Comparison of ENCODE assay signal across 14 cellular contexts in genomic region chr18:54378057-54378456, GRCh38. TPM values are rescaled to one million over a fixed set of nuclear protein-coding genes. Genes with fewer than 3 reads are reported as not detected.
DNase-seq lines count a peak whose midpoint lies in the region; ATAC-seq and FAIRE-seq lines count a peak whose summit lies in the region.
"Had no signal": no experiment of that assay in that cellular context is flagged by ENCODE, and none has a peak within 500 bp of the region (broad histone marks: within the 10 kb centered on the region; RNA-seq: fewer than 3 reads in every experiment).

No MANE protein-coding gene starts in this region.

- H3K36me3 Mint-ChIP-seq in immature natural killer cell = peaks cover 6 to 20% (median 17%) of the 10 kb centered on the region in 3 donors

- DNase-seq in GM18507 (ENCODE audit: extremely low spot score, insufficient read length, low read depth) (no peak), immature natural killer cell (no peak), SW 1271 (lab: John Stamatoyannopoulos, UW) (no peak), urothelium cell line (ENCODE audit: low spot score) (no peak), NCI-H1105 treated with DMSO at 0.1 percent for 48 hours (lab: John Stamatoyannopoulos, UW) (no peak)
- DNase-seq: BE2C; Caco-2; CD8-positive, alpha-beta T cell; DND-41; GDM1; GOT3; H9 had no signal

- ATAC-seq in GM21576 (IDR thresholded peaks at IDR 0.05; ENCODE audit: unreplicated experiment) = peak; percentile 75
- ATAC-seq: A549; CD8-positive, alpha-beta T cell had no signal

- H3K4me3 Mint-ChIP-seq in immature natural killer cell = peak overlapping the region; percentile 9 to 62 (median 49)
- H3K4me3 Mint-ChIP-seq: CD8-positive, alpha-beta T cell; H9 had no signal

- H3K27me3 Mint-ChIP-seq in immature natural killer cell (ENCODE audit: low read depth in 3 of 3) = peaks cover 0 to 3% (median 0%) of the 10 kb centered on the region in 3 donors

- no peaks in the 10 kb centered on the region for H3K9me3 Mint-ChIP-seq in immature natural killer cell
- H3K9me3 Mint-ChIP-seq: CD8-positive, alpha-beta T cell; H9 had no signal

- FAIRE-seq in GM18507 (lab: Jason Lieb, UNC) (peak; percentile 47), urothelium cell line (lab: Jason Lieb, UNC) (no peak)
- FAIRE-seq: A549 had no signal

- no peak overlapping the region for H3K27ac Mint-ChIP-seq in immature natural killer cell
- H3K27ac Mint-ChIP-seq: CD8-positive, alpha-beta T cell; H9 had no signal

- H3K4me1 Mint-ChIP-seq in immature natural killer cell = peaks cover 0 to 6% of the 10 kb centered on the region in 2 donors

RNA-seq across cellular contexts. Expression of gene C18orf54, which starts 20.4 kb away (rescaled TPM):
- polyA plus RNA-seq in immature natural killer cell = 1 to 10 TPM in 1 of 3 donors, under 1 TPM in 1, not detected in 1; 0.20 to 1.1 TPM

RNA-seq across cellular contexts. Expression of gene STARD6, which starts 20.4 kb away (rescaled TPM):
- polyA plus RNA-seq in immature natural killer cell = not detected
- polyA plus RNA-seq: A549 had no signal
